28 cellular contexts compared by ENCODE assay signal in genomic region chr16:17817943-17818342, GRCh38.
DNase-seq lines count a peak whose midpoint lies in the region; ATAC-seq, FAIRE-seq and TF ChIP-seq lines count a peak whose summit lies in the region.
"Had no signal": no experiment of that assay in that cellular context is flagged by ENCODE, and none has a peak within 500 bp of the region (broad histone marks: within the 10 kb centered on the region; RNA-seq: fewer than 3 reads in every experiment).

No MANE protein-coding gene starts in this region.

- no peak for TF ChIP-seq CTCF in GM23338 (conservative IDR thresholded peaks at IDR 0.05; ENCODE audit: low read depth in 2 of 2)
- no peak for TF ChIP-seq CTCF in H1 (IDR thresholded peaks at IDR 0.05; ENCODE audit: control extremely low read depth in 1 of 3, insufficient read depth in 1 of 3, low read depth in 1 of 3, low read length in 3 of 3)
- TF ChIP-seq CTCF in HepG2 (CRISPR knock-in tag; IDR thresholded peaks at IDR 0.05), result no peak

- peaks cover 38% of the 10 kb centered on the region for H3K9me3 ChIP-seq in NT2/D1 (ENCODE audit: insufficient read depth, low read length)
- H3K9me3 ChIP-seq in H1 (ENCODE audit: insufficient read depth in 2 of 2, low read depth in 1 of 2, low read length in 1 of 2), result peaks cover 18 to 21% of the 10 kb centered on the region in 2 experiments; a peak in 3 of 4 replicates
- peaks cover 4% of the 10 kb centered on the region for H3K9me3 ChIP-seq in iPS-18c (ENCODE audit: control insufficient read depth, insufficient read depth, low read length)
- peaks cover 8% of the 10 kb centered on the region for H3K9me3 ChIP-seq in HepG2 (ENCODE audit: low read length)
- H3K9me3 ChIP-seq: BE2C had no signal

- H3K4me2 ChIP-seq in GM23338, result no peak overlapping the region
- no peak overlapping the region for H3K4me2 ChIP-seq in H1 (ENCODE audit: insufficient read depth in 1 of 2, low read depth in 2 of 2, low read length in 2 of 2)
- no peak overlapping the region for H3K4me2 ChIP-seq in HepG2 (ENCODE audit: low read depth, low read length)
- H3K4me2 ChIP-seq: BLaER1 had no signal

- no peak overlapping the region for H3K27ac ChIP-seq in GM23338 (ENCODE audit: low read depth)
- no peak overlapping the region for H3K27ac ChIP-seq in H1 (ENCODE audit: low read depth, low read length)
- no peak overlapping the region for H3K27ac ChIP-seq in HepG2 (ENCODE audit: extremely low read length, insufficient read depth, low read length)
- H3K27ac ChIP-seq: BLaER1 had no signal

- TF ChIP-seq POLR2A in H1 (IDR thresholded peaks at IDR 0.05; ENCODE audit: control extremely low read depth in 1 of 2, low read depth in 2 of 2, low read length in 2 of 2) (no peak), HepG2 (IDR thresholded peaks at IDR 0.05; ENCODE audit: insufficient read depth in 1 of 2, low read depth in 2 of 2, low read length in 2 of 2) (no peak)

- no peak overlapping the region for H3K56ac ChIP-seq in H1 (replicated peaks; ENCODE audit: insufficient read length, low read depth, low read length)

- no TSS peak for BruUV-seq in HepG2 (replicated peaks; lab: Mats Ljungman, UMichigan)

- ATAC-seq in GM23338, result peak; percentile 33; the same call in 2 of the 3 replicates
- no peak for ATAC-seq in HepG2

- no peak overlapping the region for H2BK5ac ChIP-seq in H1 (ENCODE audit: low read depth, low read length)

- peaks cover 3% of the 10 kb centered on the region; the same call in 2 of the 3 replicates for H3K4me1 Mint-ChIP-seq in GM23338
- H3K4me1 Mint-ChIP-seq: CD14-positive monocyte; CD4-positive, alpha-beta memory T cell; CD4-positive, CD25-positive, alpha-beta regulatory T cell; CD8-positive, alpha-beta memory T cell had no signal

- intact Hi-C loops in HepG2 (cut with micrococcal nuclease; ENCODE audit: unreplicated experiment), result no loop called here

- in situ Hi-C loops in HepG2 (cut with HindIII; ENCODE audit: extremely low pct_ligation_motif_present, low pct_unique_long_range_greater_than_20kb), result no loop called here

- CTCF ChIA-PET in H1 (lab: Charles Lee; ENCODE audit: partially characterized antibody), result no interaction called here
- CTCF ChIA-PET in HepG2 (lab: Yijun Ruan, JAX; ENCODE audit: low intra/inter-chr PET ratio, low total read pairs), result no interaction called here

- TF ChIP-seq RAD21 in H1 (IDR thresholded peaks at IDR 0.05 in 1 of 2, conservative IDR thresholded peaks at IDR 0.05 in 1 of 2; ENCODE audit: low read depth in 2 of 2, low read length in 2 of 2), result no peak
- TF ChIP-seq RAD21 in HepG2 (CRISPR knock-in tag; IDR thresholded peaks at IDR 0.05), result no peak

- H3K23me2 ChIP-seq in H1 (ENCODE audit: low read depth, low read length), result no peaks in the 10 kb centered on the region

- H3K79me2 ChIP-seq in GM23338 (replicated peaks; ENCODE audit: insufficient read depth) (no peaks in the 10 kb centered on the region), H1 (ENCODE audit: control insufficient read depth in 1 of 2, insufficient read depth in 2 of 2, low read length in 2 of 2) (no peaks in the 10 kb centered on the region), HepG2 (ENCODE audit: insufficient read depth, low read length) (no peaks in the 10 kb centered on the region)

- H3K9ac ChIP-seq in NT2/D1 (ENCODE audit: insufficient read length, low read depth) (no peak overlapping the region), H1 (replicated peaks in 1 of 4; ENCODE audit: extremely low read depth in 1 of 4, low read depth in 3 of 4, low read length in 3 of 4) (no peak overlapping the region), HepG2 (ENCODE audit: insufficient read depth, low read depth, low read length) (no peak overlapping the region)
- H3K9ac ChIP-seq: BLaER1 had no signal

- no peaks in the 10 kb centered on the region for H3K79me1 ChIP-seq in H1 (ENCODE audit: low read depth, low read length)

- H3K27me3 ChIP-seq in GM23338 (ENCODE audit: insufficient read depth) (no peaks in the 10 kb centered on the region), NT2/D1 (ENCODE audit: insufficient read depth, insufficient read length) (no peaks in the 10 kb centered on the region), H1 (replicated peaks in 1 of 4; ENCODE audit: control insufficient read depth in 3 of 4, extremely low read depth in 1 of 4, insufficient read depth in 3 of 4, low read length in 3 of 4) (no peaks in the 10 kb centered on the region), HepG2 (ENCODE audit: control insufficient read depth in 1 of 2, insufficient read depth in 2 of 2, low read length in 2 of 2) (0 out of 5 replicates have a peak, but pooled peaks cover 0 to 5% of the 10 kb centered on the region in 2 experiments)
- H3K27me3 ChIP-seq: BE2C, BLaER1 had no signal

- H4K20me1 ChIP-seq in GM23338 (replicated peaks; ENCODE audit: insufficient read depth), result no peaks in the 10 kb centered on the region
- H4K20me1 ChIP-seq in H1 (replicated peaks in 1 of 2; ENCODE audit: control insufficient read depth in 1 of 2, insufficient read depth in 2 of 2, low read length in 2 of 2), result no peaks in the 10 kb centered on the region
- H4K20me1 ChIP-seq in HepG2 (ENCODE audit: insufficient read depth, low read length), result no peaks in the 10 kb centered on the region
- H4K20me1 ChIP-seq: BLaER1 had no signal

- H3K14ac ChIP-seq in H1 (ENCODE audit: insufficient read length), result no peak overlapping the region

- no peak overlapping the region for H4K91ac ChIP-seq in H1 (replicated peaks; ENCODE audit: insufficient read length, low read length)

- no peaks in the 10 kb centered on the region for H3F3A ChIP-seq in GM23338 (replicated peaks; ENCODE audit: low read depth)

- H3K4ac ChIP-seq in H1 (replicated peaks; ENCODE audit: insufficient read length, low read depth, low read length), result no peak overlapping the region

- H2BK120ac ChIP-seq in H1 (replicated peaks; ENCODE audit: low read depth, low read length), result no peak overlapping the region

- H3K27ac Mint-ChIP-seq in GM23338, result no peak overlapping the region
- H3K27ac Mint-ChIP-seq: CD4-positive, alpha-beta memory T cell; CD4-positive, CD25-positive, alpha-beta regulatory T cell; CD8-positive, alpha-beta memory T cell had no signal

- H3K4me3 Mint-ChIP-seq in GM23338, result no peak overlapping the region
- H3K4me3 Mint-ChIP-seq: CD14-positive monocyte; CD4-positive, alpha-beta memory T cell; CD4-positive, CD25-positive, alpha-beta regulatory T cell; CD8-positive, alpha-beta memory T cell had no signal

- H3K4me1 ChIP-seq in GM23338 (ENCODE audit: insufficient read depth) (no peaks in the 10 kb centered on the region), NT2/D1 (ENCODE audit: insufficient read depth, insufficient read length) (no peaks in the 10 kb centered on the region), H1 (replicated peaks in 1 of 4; ENCODE audit: control insufficient read depth in 3 of 4, insufficient read depth in 4 of 4, low read length in 3 of 4) (no peaks in the 10 kb centered on the region), HepG2 (ENCODE audit: insufficient read depth, low read length) (no peaks in the 10 kb centered on the region)
- H3K4me1 ChIP-seq: BE2C, BLaER1 had no signal

- H2BK20ac ChIP-seq in H1 (ENCODE audit: low read length), result no peak overlapping the region

- WGBS in H1 (ENCODE audit: extremely low coverage in 1 of 2, insufficient coverage in 1 of 2, insufficient read length in 1 of 2, insufficient replicate concordance in 2 of 2, low coverage in 1 of 2, low lambda C conversion rate in 2 of 2, missing lambda C conversion rate in 1 of 2), 2 experiments, result 76% methylated on average over 2 of the region's 2 CpGs; no CpG with 5 or more reads in 1 of the 2 experiments
- WGBS in HepG2 (ENCODE audit: low lambda C conversion rate), result 0% methylated on average over 2 of the region's 2 CpGs

- peaks cover 43% of the 10 kb centered on the region for H3K36me3 Mint-ChIP-seq in GM23338 (ENCODE audit: low read depth)
- H3K36me3 Mint-ChIP-seq: CD14-positive monocyte; CD4-positive, CD25-positive, alpha-beta regulatory T cell had no signal

- H3K9me2 ChIP-seq in GM23338 (ENCODE audit: insufficient read depth), result no peaks in the 10 kb centered on the region; the same call in 1 of the 2 replicates

- POLR2A ChIA-PET in H1 (lab: Charles Lee; ENCODE audit: partially characterized antibody) (interaction anchor here (1.4 kb wide), 1 partner anchor 19 kb away, joined by 3 read pairs; no protein-coding TSS in a partner anchor), HepG2 (lab: Yijun Ruan, JAX) (no interaction called here)

- peaks cover 46% of the 10 kb centered on the region for H3K9me3 Mint-ChIP-seq in GM23338

- no peak overlapping the region for H4K5ac ChIP-seq in H1 (ENCODE audit: insufficient read length, low read depth, low read length)

- H3K4me3 ChIP-seq in GM23338, result no peak overlapping the region
- H3K4me3 ChIP-seq in NT2/D1 (ENCODE audit: insufficient read length, low read depth), result no peak overlapping the region
- H3K4me3 ChIP-seq in H1 (ENCODE audit: extremely low read depth in 1 of 4, insufficient read depth in 2 of 4, low read depth in 3 of 4, low read length in 4 of 4), result no peak overlapping the region
- peak overlapping the region; percentile 9; the same call in 1 of the 2 replicates for H3K4me3 ChIP-seq in iPS-18c (ENCODE audit: insufficient read depth, low read depth, low read length)
- H3K4me3 ChIP-seq in HepG2 (replicated peaks in 1 of 3; ENCODE audit: insufficient read depth in 1 of 3, low read depth in 2 of 3, low read length in 3 of 3), result no peak overlapping the region
- H3K4me3 ChIP-seq: BLaER1 had no signal

- no peak overlapping the region for H3K23ac ChIP-seq in H1 (ENCODE audit: insufficient read length)

- H3K36me3 ChIP-seq in GM23338 (ENCODE audit: insufficient read depth) (no peaks in the 10 kb centered on the region; the same call in 1 of the 2 replicates), NT2/D1 (ENCODE audit: insufficient read depth, insufficient read length, low read length) (no peaks in the 10 kb centered on the region), H1 (ENCODE audit: control insufficient read depth in 2 of 4, insufficient read depth in 4 of 4, low read length in 3 of 4) (peaks cover 0 to 9% (median 2%) of the 10 kb centered on the region in 4 experiments; a peak in 3 of 8 replicates), HepG2 (replicated peaks in 1 of 2; ENCODE audit: control insufficient read depth in 1 of 2, insufficient read depth in 2 of 2, low read length in 2 of 2) (no peaks in the 10 kb centered on the region)
- H3K36me3 ChIP-seq: BE2C, BLaER1 had no signal

- H2BK12ac ChIP-seq in H1 (ENCODE audit: low read depth, low read length), result no peak overlapping the region

- TF ChIP-seq EP300 in H1 (IDR thresholded peaks at IDR 0.05; ENCODE audit: borderline replicate concordance in 1 of 2, low read depth in 2 of 2, low read length in 2 of 2) (no peak), HepG2 (IDR thresholded peaks at IDR 0.05; ENCODE audit: low read depth in 2 of 2, low read length in 2 of 2) (no peak), HepG2 (CRISPR knock-in tag; IDR thresholded peaks at IDR 0.05; ENCODE audit: borderline replicate concordance) (no peak)

- H3K18ac ChIP-seq in H1 (ENCODE audit: extremely low read depth, low read length), result no peak overlapping the region

- no peak overlapping the region for H4K8ac ChIP-seq in H1 (ENCODE audit: extremely low read depth, insufficient read depth, low read length)

- FAIRE-seq in H1 (lab: Jason Lieb, UNC) (no peak), HepG2 (lab: Jason Lieb, UNC) (no peak)
- FAIRE-seq: A204.1, G401.6, GM12891, GM18507 had no signal

- no peak overlapping the region for H2AFZ ChIP-seq in GM23338
- H2AFZ ChIP-seq in H1 (ENCODE audit: low read length), result no peak overlapping the region
- no peak overlapping the region for H2AFZ ChIP-seq in HepG2 (ENCODE audit: low read length)

- no peaks in the 10 kb centered on the region for H3K27me3 Mint-ChIP-seq in GM23338 (ENCODE audit: insufficient read depth, low read depth, poor library complexity)

- H2AK5ac ChIP-seq in H1 (ENCODE audit: low read depth, low read length), result no peak overlapping the region

- peak; percentile 38 for DNase-seq in GM23338 (ENCODE audit: low spot score)
- peak; percentile 55 for DNase-seq in NT2/D1 (ENCODE audit: low read depth, low spot score)
- DNase-seq in H1 (ENCODE audit: low read depth in 1 of 2, low spot score in 2 of 2), result no peak
- no peak for DNase-seq in HepG2 (ENCODE audit: low spot score)
- DNase-seq in NCI-H446 (lab: John Stamatoyannopoulos, UW), result no peak
- no peak for DNase-seq in stimulated activated CD4-positive, alpha-beta T cell treated with anti-CD3 and anti-CD28 coated beads, Interleukin-15, amount 100 ng/mL, for 24 hours
- no peak for DNase-seq in activated T-cell treated with anti-CD3 and anti-CD28 coated beads, Interleukin-2, amount 50 U/mL, for 1 hour
- DNase-seq: 8988T; ACHN; BE2C; C1 segment of cervical spinal cord; CD4-positive, alpha-beta memory T cell; CD4-positive, CD25-positive, alpha-beta regulatory T cell; CD8-positive, alpha-beta memory T cell; COR-L47; DMS 273 treated with DMSO at 0.1 percent for 48 hours; DMS153; DMS53; DMS79; DND-41; GF-D8 had no signal

- no peak overlapping the region for H2BK15ac ChIP-seq in H1 (ENCODE audit: low read length)

Comparison
In these comparisons a context has a peak if more than half of its experiments do, and no peak if none do; other contexts are left out.
1. DNase-seq: peak in GM23338 (single experiment) and NT2/D1 (single experiment); none in H1 (0 of 2), HepG2 (single experiment), NCI-H446 (0 of 2), stimulated activated CD4-positive, alpha-beta T cell treated with anti-CD3 and anti-CD28 coated beads, Interleukin-15, amount 100 ng/mL, for 24 hours (single experiment) and activated T-cell treated with anti-CD3 and anti-CD28 coated beads, Interleukin-2, amount 50 U/mL, for 1 hour (single experiment).